ENCODE assay signal across 9 cellular contexts in genomic region chr6:145733770-145734169, GRCh38. TPM values are rescaled to one million over a fixed set of nuclear protein-coding genes. Genes with fewer than 3 reads are reported as not detected.
A peak's percentile ranks its signal among the peaks of the same experiment; 100 is the strongest.
DNase-seq lines count a peak whose midpoint lies in the region; ATAC-seq, FAIRE-seq and TF ChIP-seq lines count a peak whose summit lies in the region.
"Had no signal": no experiment of that assay in that cellular context is flagged by ENCODE, and none has a peak within 500 bp of the region (broad histone marks: within the 10 kb centered on the region; RNA-seq: fewer than 3 reads in every experiment).

No MANE protein-coding gene starts in this region.

- peak overlapping the region; percentile 61; the same call in 1 of the 2 replicates for H3K4me3 ChIP-seq in HFF-Myc (replicated peaks; ENCODE audit: low read depth, low read length)

- TF ChIP-seq CTCF in HFF-Myc (IDR thresholded peaks at IDR 0.05; ENCODE audit: low read depth, low read length, missing control alignments) (no peak), CD14-positive monocyte (IDR thresholded peaks at IDR 0.05) (no peak)

- H3K27me3 Mint-ChIP-seq in CD14-positive monocyte (ENCODE audit: low read depth in 3 of 3), result no peaks in the 10 kb centered on the region

- H3K36me3 Mint-ChIP-seq in CD14-positive monocyte, result peaks cover 9 to 11% of the 10 kb centered on the region in 2 donors

- in situ Hi-C loops in ACHN (cut with HindIII; ENCODE audit: low pct_ligation_motif_present, low pct_unique_long_range_greater_than_20kb, low sequenced_read_pairs), result no loop called here

- peak; percentile 89 for FAIRE-seq in islet of Langerhans (lab: Jason Lieb, UNC)

- DNase-seq in ACHN (peak; percentile 12), HFF-Myc (ENCODE audit: extremely low read depth, low read depth) (no peak), SW480 (ENCODE audit: low spot score) (peak; percentile 6), CD14-positive monocyte (ENCODE audit: low spot score) (no peak), NCI-H446 (lab: John Stamatoyannopoulos, UW) (no peak)
- DNase-seq: activated naive CD4-positive, alpha-beta T cell had no signal

- H3K27ac Mint-ChIP-seq in CD14-positive monocyte, result no peak overlapping the region

- H3K9me3 Mint-ChIP-seq in CD14-positive monocyte, result peaks cover 12 to 25% (median 16%) of the 10 kb centered on the region in 7 donors

- intact Hi-C loops in CD14-positive monocyte (cut with micrococcal nuclease), result loop anchor here in 1 of 2 donors (10.0 kb wide), 1 partner anchor 81 kb away; the partner anchor contains the start of gene FBXO30

- peaks cover 42% of the 10 kb centered on the region for H3K4me1 Mint-ChIP-seq in CD14-positive monocyte

- no peak for ATAC-seq in GM18907 (IDR thresholded peaks at IDR 0.05; ENCODE audit: unreplicated experiment)
- no peak for ATAC-seq in GM21737 (IDR thresholded peaks at IDR 0.05; ENCODE audit: unreplicated experiment)

- H3K4me3 Mint-ChIP-seq in CD14-positive monocyte, result no peak overlapping the region

RNA-seq across cellular contexts. Expression of gene EPM2A, which starts 1.6 kb away (rescaled TPM):
- 1 to 10 TPM; 3.2 to 4.1 TPM for polyA plus RNA-seq in CD14-positive monocyte

Comparison
In these comparisons a context has a peak if more than half of its experiments do, and no peak if none do; other contexts are left out.
1. DNase-seq: peak in ACHN (single experiment) and SW480 (single experiment); none in HFF-Myc (single experiment), CD14-positive monocyte (single experiment) and NCI-H446 (0 of 2).